7 cellular contexts compared by ENCODE assay signal in the genomic region with DNA sequence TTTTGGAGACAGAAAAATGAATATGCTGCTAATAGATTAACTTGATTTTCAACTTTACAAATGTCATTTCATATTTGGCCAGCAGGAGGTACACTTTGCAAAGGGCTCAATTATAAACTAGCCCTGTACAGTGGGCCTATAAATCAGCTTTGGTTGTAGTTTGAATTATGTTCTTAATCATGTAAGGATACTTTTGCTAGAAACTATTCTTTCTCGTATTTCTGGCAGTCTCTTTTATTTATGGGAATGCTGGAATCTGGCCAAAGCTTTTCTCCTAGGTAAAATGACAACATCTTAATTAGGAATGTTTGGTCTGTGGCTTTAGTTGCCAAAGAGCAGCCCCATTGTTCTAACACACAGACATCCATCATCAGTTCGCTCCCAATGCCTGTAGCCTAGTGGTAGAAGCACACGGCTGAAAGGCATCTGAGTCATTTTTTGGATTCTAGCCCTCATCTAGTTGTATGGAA.
DNase-seq lines count a peak whose midpoint lies in the region; ATAC-seq, FAIRE-seq and TF ChIP-seq lines count a peak whose summit lies in the region.

No MANE protein-coding gene starts in this region.

- no peak overlapping the region for H4K91ac ChIP-seq in H1 (replicated peaks; ENCODE audit: insufficient read length, low read length)

- TF ChIP-seq EP300 in H1 (IDR thresholded peaks at IDR 0.05; ENCODE audit: borderline replicate concordance in 1 of 2, low read depth in 2 of 2, low read length in 2 of 2): no peak

- H3K4me3 ChIP-seq in H1 (ENCODE audit: extremely low read depth in 1 of 4, insufficient read depth in 2 of 4, low read depth in 3 of 4, low read length in 4 of 4): no peak overlapping the region

- no peak overlapping the region for H2AK5ac ChIP-seq in H1 (ENCODE audit: low read depth, low read length)

- no peak overlapping the region for H2BK120ac ChIP-seq in H1 (replicated peaks; ENCODE audit: low read depth, low read length)

- H2BK5ac ChIP-seq in H1 (ENCODE audit: low read depth, low read length): no peak overlapping the region

- H3K27ac ChIP-seq in H1 (ENCODE audit: low read depth, low read length): no peak overlapping the region

- no peak for TF ChIP-seq POLR2A in H1 (IDR thresholded peaks at IDR 0.05; ENCODE audit: control extremely low read depth in 1 of 2, low read depth in 2 of 2, low read length in 2 of 2)

- WGBS in H1 (ENCODE audit: extremely low coverage in 1 of 2, insufficient coverage in 1 of 2, insufficient read length in 1 of 2, insufficient replicate concordance in 2 of 2, low coverage in 1 of 2, low lambda C conversion rate in 2 of 2, missing lambda C conversion rate in 1 of 2), 2 experiments: 80% methylated on average over 3 of the region's 3 CpGs; no CpG with 5 or more reads in 1 of the 2 experiments

- DNase-seq in H4 (ENCODE audit: low spot score): peak; percentile 96
- DNase-seq in NCI-H345 (lab: John Stamatoyannopoulos, UW): peak; percentile 64
- no peak for DNase-seq in H1 (ENCODE audit: low read depth in 1 of 2, low spot score in 2 of 2)
- peak; percentile 32 for DNase-seq in putamen (ENCODE audit: low spot score)
- no peak for DNase-seq in activated T-cell treated with anti-CD3 and anti-CD28 coated beads for 4 hours
- DNase-seq in activated CD4-positive, CD25-positive, alpha-beta regulatory T cell (lab: John Stamatoyannopoulos, UW): no peak

- peak in 1 of 3 experiments; percentile 40; a peak in 1 of 4 replicates for TF ChIP-seq CTCF in H1 (IDR thresholded peaks at IDR 0.05; ENCODE audit: control extremely low read depth in 1 of 3, insufficient read depth in 1 of 3, low read depth in 1 of 3, low read length in 3 of 3)

- no peak overlapping the region for H2BK12ac ChIP-seq in H1 (ENCODE audit: low read depth, low read length)

- no peaks in the 10 kb centered on the region for H3K79me1 ChIP-seq in H1 (ENCODE audit: low read depth, low read length)

- H3K23me2 ChIP-seq in H1 (ENCODE audit: low read depth, low read length): no peaks in the 10 kb centered on the region

- H4K20me1 ChIP-seq in H1 (replicated peaks in 1 of 2; ENCODE audit: control insufficient read depth in 1 of 2, insufficient read depth in 2 of 2, low read length in 2 of 2): no peaks in the 10 kb centered on the region

- H3K4ac ChIP-seq in H1 (replicated peaks; ENCODE audit: insufficient read length, low read depth, low read length): no peak overlapping the region

- no peak overlapping the region for H2BK20ac ChIP-seq in H1 (ENCODE audit: low read length)

- no peak overlapping the region for H3K9ac ChIP-seq in H1 (replicated peaks in 1 of 4; ENCODE audit: extremely low read depth in 1 of 4, low read depth in 3 of 4, low read length in 3 of 4)

- H3K36me3 ChIP-seq in H1 (ENCODE audit: control insufficient read depth in 2 of 4, insufficient read depth in 4 of 4, low read length in 3 of 4): no peaks in the 10 kb centered on the region

- no peak overlapping the region for H2AFZ ChIP-seq in H1 (ENCODE audit: low read length)

- no peak overlapping the region for H4K8ac ChIP-seq in H1 (ENCODE audit: extremely low read depth, insufficient read depth, low read length)

- H3K18ac ChIP-seq in H1 (ENCODE audit: extremely low read depth, low read length): no peak overlapping the region

- no peak overlapping the region for H3K56ac ChIP-seq in H1 (replicated peaks; ENCODE audit: insufficient read length, low read depth, low read length)

- no peak for FAIRE-seq in H1 (lab: Jason Lieb, UNC)

- H2BK15ac ChIP-seq in H1 (ENCODE audit: low read length): no peak overlapping the region

- no peak for ATAC-seq in HG03196 (IDR thresholded peaks at IDR 0.05; ENCODE audit: unreplicated experiment)

- TF ChIP-seq RAD21 in H1 (IDR thresholded peaks at IDR 0.05 in 1 of 2, conservative IDR thresholded peaks at IDR 0.05 in 1 of 2; ENCODE audit: low read depth in 2 of 2, low read length in 2 of 2): peak; percentile 33 to 44; a peak in 3 of 4 replicates

- no peak overlapping the region for H3K14ac ChIP-seq in H1 (ENCODE audit: insufficient read length)

- no peaks in the 10 kb centered on the region for H3K9me3 ChIP-seq in H1 (ENCODE audit: insufficient read depth in 2 of 2, low read depth in 1 of 2, low read length in 1 of 2)

- no peak overlapping the region for H3K23ac ChIP-seq in H1 (ENCODE audit: insufficient read length)

- POLR2A ChIA-PET in H1 (lab: Charles Lee; ENCODE audit: partially characterized antibody): no interaction called here

- no peaks in the 10 kb centered on the region for H3K27me3 ChIP-seq in H1 (replicated peaks in 1 of 4; ENCODE audit: control insufficient read depth in 3 of 4, extremely low read depth in 1 of 4, insufficient read depth in 3 of 4, low read length in 3 of 4)

- H3K4me2 ChIP-seq in H1 (ENCODE audit: insufficient read depth in 1 of 2, low read depth in 2 of 2, low read length in 2 of 2): no peak overlapping the region

- no peaks in the 10 kb centered on the region for H3K79me2 ChIP-seq in H1 (ENCODE audit: control insufficient read depth in 1 of 2, insufficient read depth in 2 of 2, low read length in 2 of 2)

- H4K5ac ChIP-seq in H1 (ENCODE audit: insufficient read length, low read depth, low read length): no peak overlapping the region

- H3K4me1 ChIP-seq in H1 (replicated peaks in 1 of 4; ENCODE audit: control insufficient read depth in 3 of 4, insufficient read depth in 4 of 4, low read length in 3 of 4): no peaks in the 10 kb centered on the region

- CTCF ChIA-PET in H1 (lab: Charles Lee; ENCODE audit: partially characterized antibody): interaction anchor here (0.5 to 3.5 kb wide), 14 partner anchors 10 to 299 kb away, joined by 3 to 25 read pairs (median 3); no protein-coding TSS in a partner anchor

TF ChIP-seq in H1, 55 proteins besides CTCF, POLR2A, EP300 and RAD21:
- TF ChIP-seq CEBPB (IDR thresholded peaks at IDR 0.05; ENCODE audit: low read depth, low read length) (no peak), SP4 (IDR thresholded peaks at IDR 0.05; ENCODE audit: low read length) (no peak), SAP30 (IDR thresholded peaks at IDR 0.05; ENCODE audit: insufficient read depth, insufficient replicate concordance, low read length) (no peak), BRCA1 (IDR thresholded peaks at IDR 0.05; ENCODE audit: low read depth, low read length) (no peak), RXRA (IDR thresholded peaks at IDR 0.05; ENCODE audit: insufficient read depth, low read depth, low read length) (no peak), RNF2 (IDR thresholded peaks at IDR 0.05; ENCODE audit: borderline replicate concordance, low read depth, low read length, missing control alignments, poor library complexity, severe bottlenecking) (no peak), HDAC2 (IDR thresholded peaks at IDR 0.05; ENCODE audit: borderline replicate concordance in 1 of 2, low read depth in 2 of 2, low read length in 2 of 2) (no peak), NANOG (IDR thresholded peaks at IDR 0.05; ENCODE audit: insufficient read depth, low read depth, low read length, poor library complexity, severe bottlenecking) (no peak), HDAC6 (IDR thresholded peaks at IDR 0.05; ENCODE audit: low read depth, low read length) (no peak), ASH2L (IDR thresholded peaks at IDR 0.05; ENCODE audit: low read length) (no peak)
- TF ChIP-seq, protein P1, sequence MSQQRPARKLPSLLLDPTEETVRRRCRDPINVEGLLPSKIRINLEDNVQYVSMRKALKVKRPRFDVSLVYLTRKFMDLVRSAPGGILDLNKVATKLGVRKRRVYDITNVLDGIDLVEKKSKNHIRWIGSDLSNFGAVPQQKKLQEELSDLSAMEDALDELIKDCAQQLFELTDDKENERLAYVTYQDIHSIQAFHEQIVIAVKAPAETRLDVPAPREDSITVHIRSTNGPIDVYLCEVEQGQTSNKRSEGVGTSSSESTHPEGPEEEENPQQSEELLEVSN (IDR thresholded peaks at IDR 0.05): no peak

Comparison
In these comparisons a context has a peak if more than half of its experiments do, and no peak if none do; other contexts are left out.
1. DNase-seq: peak in H4 (single experiment), NCI-H345 (single experiment) and putamen (single experiment); none in H1 (0 of 2), activated T-cell treated with anti-CD3 and anti-CD28 coated beads for 4 hours (single experiment) and activated CD4-positive, CD25-positive, alpha-beta regulatory T cell (0 of 4).